In genomic region chr12:124802361-124802760, GRCh38 we compare ENCODE assay signal across 18 cellular contexts.
A peak's percentile ranks its signal among the peaks of the same experiment; 100 is the strongest.
DNase-seq lines count a peak whose midpoint lies in the region; ATAC-seq, FAIRE-seq and TF ChIP-seq lines count a peak whose summit lies in the region.
"Had no signal": no experiment of that assay in that cellular context is flagged by ENCODE, and none has a peak within 500 bp of the region (broad histone marks: within the 10 kb centered on the region; RNA-seq: fewer than 3 reads in every experiment).

No MANE protein-coding gene starts in this region.

- H2BK120ac ChIP-seq in IMR-90 (ENCODE audit: low read depth, low read length) (no peak overlapping the region), H1 (replicated peaks; ENCODE audit: low read depth, low read length) (no peak overlapping the region), mesenchymal stem cell (ENCODE audit: low read depth, low read length) (no peak overlapping the region)

- H4K8ac ChIP-seq in IMR-90 (ENCODE audit: low read depth in 2 of 2, low read length in 2 of 2) (no peak overlapping the region), H1 (ENCODE audit: extremely low read depth, insufficient read depth, low read length) (no peak overlapping the region; the same call in 1 of the 2 replicates), mesenchymal stem cell (ENCODE audit: low read length) (no peak overlapping the region)

- H3K23me2 ChIP-seq in H1 (ENCODE audit: low read depth, low read length): no peaks in the 10 kb centered on the region; the same call in 1 of the 2 replicates

- H2BK5ac ChIP-seq in IMR-90 (ENCODE audit: low read depth, low read length, poor library complexity, severe bottlenecking) (no peak overlapping the region), H1 (ENCODE audit: low read depth, low read length) (0 out of 2 replicates have a peak overlapping the region, but pooled peaks have one; percentile 13), mesenchymal stem cell (ENCODE audit: low read depth, low read length, poor library complexity, severe bottlenecking) (no peak overlapping the region)

- no peak overlapping the region for H3K23ac ChIP-seq in IMR-90 (ENCODE audit: low read depth, low read length)
- no peak overlapping the region for H3K23ac ChIP-seq in H1 (ENCODE audit: insufficient read length)
- H3K23ac ChIP-seq in mesenchymal stem cell (ENCODE audit: low read length in 2 of 2): no peak overlapping the region

- H3K4me3 Mint-ChIP-seq in T-helper 17 cell: no peak overlapping the region
- H3K4me3 Mint-ChIP-seq in natural killer cell: no peak overlapping the region
- H3K4me3 Mint-ChIP-seq: CD14-positive monocyte, H9 had no signal

- H4K20me1 ChIP-seq in IMR-90 (ENCODE audit: insufficient read depth, low read length) (no peaks in the 10 kb centered on the region), H1 (replicated peaks in 1 of 2; ENCODE audit: control insufficient read depth in 1 of 2, insufficient read depth in 2 of 2, low read length in 2 of 2) (peaks cover 0 to 6% of the 10 kb centered on the region in 2 experiments), SK-N-SH (ENCODE audit: insufficient read depth) (no peaks in the 10 kb centered on the region)

- H2BK12ac ChIP-seq in H1 (ENCODE audit: low read depth, low read length) (no peak overlapping the region), mesenchymal stem cell (ENCODE audit: low read length in 2 of 2) (no peak overlapping the region)

- ATAC-seq in IMR-90 (ENCODE audit: low read depth) (no peak), T-helper 17 cell (no peak), natural killer cell (no peak)
- ATAC-seq: HepG2 had no signal

- H3K79me1 ChIP-seq in IMR-90 (ENCODE audit: low read depth in 1 of 2, low read length in 2 of 2): no peaks in the 10 kb centered on the region
- peaks cover 2% of the 10 kb centered on the region; the same call in 1 of the 2 replicates for H3K79me1 ChIP-seq in H1 (ENCODE audit: low read depth, low read length)
- H3K79me1 ChIP-seq in mesenchymal stem cell (replicated peaks; ENCODE audit: low read length, poor library complexity, severe bottlenecking): no peaks in the 10 kb centered on the region

- H3K27ac Mint-ChIP-seq in T-helper 17 cell (peak overlapping the region; percentile 43), natural killer cell (no peak overlapping the region)
- H3K27ac Mint-ChIP-seq: CD4-positive, alpha-beta memory T cell had no signal

- H3K4ac ChIP-seq in IMR-90 (ENCODE audit: low read depth, low read length) (no peak overlapping the region), H1 (replicated peaks; ENCODE audit: insufficient read length, low read depth, low read length) (no peak overlapping the region), mesenchymal stem cell (ENCODE audit: low read depth in 1 of 2, low read length in 2 of 2) (no peak overlapping the region)

- H3K4me3 ChIP-seq in IMR-90 (ENCODE audit: insufficient read depth, low read depth, low read length) (no peak overlapping the region), H1 (ENCODE audit: extremely low read depth in 1 of 4, insufficient read depth in 2 of 4, low read depth in 3 of 4, low read length in 4 of 4) (no peak overlapping the region), mesenchymal stem cell (ENCODE audit: insufficient read depth in 1 of 2, low read depth in 1 of 2, low read length in 2 of 2) (no peak overlapping the region), SK-N-SH (ENCODE audit: low read depth in 2 of 2, low read length in 1 of 2) (no peak overlapping the region)
- H3K4me3 ChIP-seq: BLaER1 had no signal

- H3K9me2 ChIP-seq in SK-N-SH: no peaks in the 10 kb centered on the region

- no peak overlapping the region for H2AFZ ChIP-seq in IMR-90 (replicated peaks; ENCODE audit: low read length, poor library complexity)
- H2AFZ ChIP-seq in H1 (ENCODE audit: low read length): no peak overlapping the region
- no peak overlapping the region for H2AFZ ChIP-seq in mesenchymal stem cell (ENCODE audit: low read depth, low read length)
- no peak overlapping the region for H2AFZ ChIP-seq in SK-N-SH (ENCODE audit: low read depth)

- H3K36me3 Mint-ChIP-seq in T-helper 17 cell (ENCODE audit: low read depth) (no peaks in the 10 kb centered on the region), natural killer cell (no peaks in the 10 kb centered on the region)
- H3K36me3 Mint-ChIP-seq: CD4-positive, alpha-beta memory T cell had no signal

- H3K9me3 ChIP-seq in IMR-90 (ENCODE audit: control insufficient read depth, insufficient read depth, low read length) (no peaks in the 10 kb centered on the region), T-helper 17 cell (ENCODE audit: control insufficient read depth, low read length, poor library complexity, severe bottlenecking) (no peaks in the 10 kb centered on the region), H1 (ENCODE audit: insufficient read depth in 2 of 2, low read depth in 1 of 2, low read length in 1 of 2) (no peaks in the 10 kb centered on the region), mesenchymal stem cell (ENCODE audit: control insufficient read depth, low read length) (no peaks in the 10 kb centered on the region), SK-N-SH (no peaks in the 10 kb centered on the region)
- H3K9me3 ChIP-seq: BLaER1 had no signal

- H3K4me1 Mint-ChIP-seq in T-helper 17 cell (peaks cover 2% of the 10 kb centered on the region), natural killer cell (no peaks in the 10 kb centered on the region)
- H3K4me1 Mint-ChIP-seq: CD4-positive, alpha-beta memory T cell had no signal

- H4K5ac ChIP-seq in IMR-90 (ENCODE audit: low read depth, low read length) (no peak overlapping the region), H1 (ENCODE audit: insufficient read length, low read depth, low read length) (no peak overlapping the region)

- 92% methylated on average over 11 of the region's 14 CpGs; no CpG with 5 or more reads in 1 of the 2 experiments for WGBS in IMR-90 (ENCODE audit: extremely low coverage in 2 of 2, insufficient read length in 1 of 2), 2 experiments
- 96% methylated on average over 14 of the region's 14 CpGs; no CpG with 5 or more reads in 1 of the 2 experiments for WGBS in H1 (ENCODE audit: extremely low coverage in 1 of 2, insufficient coverage in 1 of 2, insufficient read length in 1 of 2, insufficient replicate concordance in 2 of 2, low coverage in 1 of 2, low lambda C conversion rate in 2 of 2, missing lambda C conversion rate in 1 of 2), 2 experiments
- WGBS in mesenchymal stem cell: 94% methylated on average over 14 of the region's 14 CpGs
- 99% methylated on average over 14 of the region's 14 CpGs for WGBS in SK-N-SH (ENCODE audit: low lambda C conversion rate)

- TF ChIP-seq POLR2A in IMR-90 (IDR thresholded peaks at IDR 0.05; ENCODE audit: low read depth, low read length) (no peak), H1 (IDR thresholded peaks at IDR 0.05; ENCODE audit: control extremely low read depth in 1 of 2, low read depth in 2 of 2, low read length in 2 of 2) (no peak)

- H3K79me2 ChIP-seq in H1 (ENCODE audit: control insufficient read depth in 1 of 2, insufficient read depth in 2 of 2, low read length in 2 of 2): no peaks in the 10 kb centered on the region
- H3K79me2 ChIP-seq in SK-N-SH (ENCODE audit: insufficient read depth): no peaks in the 10 kb centered on the region

- POLR2A ChIA-PET in IMR-90 (lab: Charles Lee; ENCODE audit: unreplicated experiment): no interaction called here
- POLR2A ChIA-PET in H1 (lab: Charles Lee; ENCODE audit: partially characterized antibody): no interaction called here
- POLR2A ChIA-PET in SK-N-SH (lab: Yijun Ruan, JAX): no interaction called here

- H3K4me2 ChIP-seq in IMR-90 (ENCODE audit: low read depth, low read length) (no peak overlapping the region), H1 (ENCODE audit: insufficient read depth in 1 of 2, low read depth in 2 of 2, low read length in 2 of 2) (no peak overlapping the region), mesenchymal stem cell (ENCODE audit: low read length, poor library complexity, severe bottlenecking) (no peak overlapping the region), SK-N-SH (no peak overlapping the region)
- H3K4me2 ChIP-seq: BLaER1 had no signal

- CTCF ChIA-PET in IMR-90 (lab: Yijun Ruan, JAX): no interaction called here
- CTCF ChIA-PET in H1 (lab: Charles Lee; ENCODE audit: partially characterized antibody): no interaction called here
- CTCF ChIA-PET in SK-N-SH (lab: Yijun Ruan, JAX): no interaction called here

- H3K9ac ChIP-seq in IMR-90 (ENCODE audit: low read depth, low read length): no peak overlapping the region
- no peak overlapping the region for H3K9ac ChIP-seq in H1 (replicated peaks in 1 of 4; ENCODE audit: extremely low read depth in 1 of 4, low read depth in 3 of 4, low read length in 3 of 4)
- H3K9ac ChIP-seq in mesenchymal stem cell (ENCODE audit: low read length): no peak overlapping the region
- H3K9ac ChIP-seq in SK-N-SH: no peak overlapping the region
- H3K9ac ChIP-seq: BLaER1 had no signal

- H3K27me3 Mint-ChIP-seq in T-helper 17 cell: no peaks in the 10 kb centered on the region
- H3K27me3 Mint-ChIP-seq in natural killer cell (ENCODE audit: low read depth in 2 of 2): no peaks in the 10 kb centered on the region
- H3K27me3 Mint-ChIP-seq: CD4-positive, alpha-beta memory T cell had no signal

- H3K9me3 Mint-ChIP-seq in natural killer cell: no peaks in the 10 kb centered on the region
- H3K9me3 Mint-ChIP-seq: CD4-positive, alpha-beta memory T cell; H9 had no signal

- H3K9me1 ChIP-seq in IMR-90 (ENCODE audit: insufficient read depth, low read length): 0 out of 2 replicates have a peak, but pooled peaks cover 6% of the 10 kb centered on the region

- H3K56ac ChIP-seq in IMR-90 (ENCODE audit: extremely low read depth, insufficient read depth, low read length): no peak overlapping the region
- no peak overlapping the region for H3K56ac ChIP-seq in H1 (replicated peaks; ENCODE audit: insufficient read length, low read depth, low read length)

- intact Hi-C loops in IMR-90 (cut with micrococcal nuclease) (no loop called here), natural killer cell (cut with micrococcal nuclease) (no loop called here)

- H3F3A ChIP-seq in SK-N-SH (replicated peaks; ENCODE audit: insufficient read depth): no peaks in the 10 kb centered on the region

- no peak for FAIRE-seq in H1 (lab: Jason Lieb, UNC)
- FAIRE-seq: HepG2 had no signal

- H3K4me1 ChIP-seq in IMR-90 (ENCODE audit: control insufficient read depth, insufficient read depth, low read length) (no peaks in the 10 kb centered on the region; the same call in 1 of the 2 replicates), H1 (replicated peaks in 1 of 4; ENCODE audit: control insufficient read depth in 3 of 4, insufficient read depth in 4 of 4, low read length in 3 of 4) (peaks cover 0 to 5% (median 3%) of the 10 kb centered on the region in 4 experiments; a peak in 4 of 7 replicates), mesenchymal stem cell (ENCODE audit: control insufficient read depth, insufficient read depth, low read depth, low read length) (peaks cover 1% of the 10 kb centered on the region), SK-N-SH (ENCODE audit: control insufficient read depth in 1 of 2, insufficient read depth in 2 of 2, low read depth in 1 of 2, low read length in 1 of 2) (peaks cover 0 to 37% of the 10 kb centered on the region in 2 experiments; a peak in 1 of 4 replicates)

- H2AK5ac ChIP-seq in IMR-90 (ENCODE audit: low read depth, low read length): no peak overlapping the region
- H2AK5ac ChIP-seq in H1 (ENCODE audit: low read depth, low read length): no peak overlapping the region
- peak overlapping the region; percentile 41 for H2AK5ac ChIP-seq in mesenchymal stem cell (ENCODE audit: low read length, severe bottlenecking)

- no peaks in the 10 kb centered on the region; the same call in 1 of the 2 replicates for H3K36me3 ChIP-seq in IMR-90 (ENCODE audit: control insufficient read depth, insufficient read depth, low read length)
- no peaks in the 10 kb centered on the region; a peak in 2 of 8 replicates for H3K36me3 ChIP-seq in H1 (ENCODE audit: control insufficient read depth in 2 of 4, insufficient read depth in 4 of 4, low read length in 3 of 4)
- peaks cover 3 to 45% of the 10 kb centered on the region in 2 experiments for H3K36me3 ChIP-seq in mesenchymal stem cell (ENCODE audit: control insufficient read depth in 1 of 2, insufficient read depth in 2 of 2, low read depth in 1 of 2, low read length in 2 of 2)
- no peaks in the 10 kb centered on the region for H3K36me3 ChIP-seq in SK-N-SH (replicated peaks in 1 of 2; ENCODE audit: control insufficient read depth in 1 of 2, insufficient read depth in 2 of 2, low read length in 1 of 2)

- TF ChIP-seq EP300 in H1 (IDR thresholded peaks at IDR 0.05; ENCODE audit: borderline replicate concordance in 1 of 2, low read depth in 2 of 2, low read length in 2 of 2) (no peak), SK-N-SH (IDR thresholded peaks at IDR 0.05; ENCODE audit: borderline replicate concordance in 1 of 2, low read depth in 1 of 2, low read length in 1 of 2) (no peak)

- no peak for TF ChIP-seq CTCF in IMR-90 (conservative IDR thresholded peaks at IDR 0.05; ENCODE audit: low read depth, low read length)
- no peak for TF ChIP-seq CTCF in H1 (IDR thresholded peaks at IDR 0.05; ENCODE audit: control extremely low read depth in 1 of 3, insufficient read depth in 1 of 3, low read depth in 1 of 3, low read length in 3 of 3)
- no peak for TF ChIP-seq CTCF in natural killer cell (IDR thresholded peaks at IDR 0.05)
- no peak for TF ChIP-seq CTCF in SK-N-SH (IDR thresholded peaks at IDR 0.05)

- H3K14ac ChIP-seq in IMR-90 (replicated peaks; ENCODE audit: low read depth, low read length) (no peak overlapping the region), H1 (ENCODE audit: insufficient read length) (no peak overlapping the region), mesenchymal stem cell (ENCODE audit: low read length in 2 of 2) (no peak overlapping the region)

- BruUV-seq in IMR-90 (replicated peaks; lab: Mats Ljungman, UMichigan): no TSS peak

- H2BK20ac ChIP-seq in IMR-90 (ENCODE audit: low read depth, low read length) (no peak overlapping the region), H1 (ENCODE audit: low read length) (no peak overlapping the region)

- H4K91ac ChIP-seq in IMR-90 (ENCODE audit: insufficient read depth, low read depth, low read length) (no peak overlapping the region), H1 (replicated peaks; ENCODE audit: insufficient read length, low read length) (no peak overlapping the region), mesenchymal stem cell (ENCODE audit: low read length) (no peak overlapping the region)

- no peak overlapping the region for H2BK15ac ChIP-seq in IMR-90 (ENCODE audit: low read depth, low read length)
- H2BK15ac ChIP-seq in H1 (ENCODE audit: low read length): no peak overlapping the region
- H2BK15ac ChIP-seq in mesenchymal stem cell (ENCODE audit: low read depth, poor library complexity, severe bottlenecking): no peak overlapping the region

- peak overlapping the region; percentile 9 for H2AK9ac ChIP-seq in IMR-90 (replicated peaks; ENCODE audit: low read depth, low read length, poor library complexity)

- DNase-seq in IMR-90: no peak
- DNase-seq in T-helper 17 cell: no peak
- no peak for DNase-seq in H1 (ENCODE audit: low read depth in 1 of 2, low spot score in 2 of 2)
- DNase-seq in mesenchymal stem cell: no peak
- DNase-seq in SW480 (ENCODE audit: low spot score): no peak
- DNase-seq in natural killer cell: no peak
- no peak for DNase-seq in activated CD4-positive, CD25-positive, alpha-beta regulatory T cell (lab: John Stamatoyannopoulos, UW)
- DNase-seq in SK-N-SH: no peak
- DNase-seq: 8988T; CD4-positive, alpha-beta memory T cell; DMS153; DMS79; GF-D8; GOT3; H9 had no signal

- in situ Hi-C loops in IMR-90 (cut with MboI; ENCODE audit: low sequenced_read_pairs): no loop called here

- H3K18ac ChIP-seq in IMR-90 (ENCODE audit: low read depth, low read length) (no peak overlapping the region), H1 (ENCODE audit: extremely low read depth, low read length) (no peak overlapping the region), mesenchymal stem cell (ENCODE audit: low read depth in 1 of 2, low read length in 2 of 2) (no peak overlapping the region)

- dilution Hi-C loops in IMR-90 (cut with HindIII; ENCODE audit: low sequenced_read_pairs, unreplicated experiment): no loop called here

- H3K27me3 ChIP-seq in IMR-90 (ENCODE audit: control insufficient read depth, insufficient read depth, low read length): no peaks in the 10 kb centered on the region
- no peaks in the 10 kb centered on the region for H3K27me3 ChIP-seq in H1 (replicated peaks in 1 of 4; ENCODE audit: control insufficient read depth in 3 of 4, extremely low read depth in 1 of 4, insufficient read depth in 3 of 4, low read length in 3 of 4)
- H3K27me3 ChIP-seq in mesenchymal stem cell (ENCODE audit: control insufficient read depth in 1 of 2, insufficient read depth in 1 of 2, low read length in 2 of 2): no peaks in the 10 kb centered on the region
- no peaks in the 10 kb centered on the region for H3K27me3 ChIP-seq in SK-N-SH (ENCODE audit: insufficient read depth)
- H3K27me3 ChIP-seq: BLaER1 had no signal

- no peak for TF ChIP-seq RAD21 in IMR-90 (IDR thresholded peaks at IDR 0.05; ENCODE audit: low read length)
- no peak for TF ChIP-seq RAD21 in H1 (IDR thresholded peaks at IDR 0.05 in 1 of 2, conservative IDR thresholded peaks at IDR 0.05 in 1 of 2; ENCODE audit: low read depth in 2 of 2, low read length in 2 of 2)
- no peak for TF ChIP-seq RAD21 in SK-N-SH (IDR thresholded peaks at IDR 0.05; ENCODE audit: low read length)

- H3K27ac ChIP-seq in IMR-90 (ENCODE audit: insufficient read depth, low read length) (no peak overlapping the region), H1 (ENCODE audit: low read depth, low read length) (no peak overlapping the region), mesenchymal stem cell (ENCODE audit: low read length, poor library complexity, severe bottlenecking) (no peak overlapping the region), SK-N-SH (ENCODE audit: low read depth in 2 of 2, low read length in 1 of 2) (no peak overlapping the region)
- H3K27ac ChIP-seq: BLaER1 had no signal
